In the genomic region with DNA sequence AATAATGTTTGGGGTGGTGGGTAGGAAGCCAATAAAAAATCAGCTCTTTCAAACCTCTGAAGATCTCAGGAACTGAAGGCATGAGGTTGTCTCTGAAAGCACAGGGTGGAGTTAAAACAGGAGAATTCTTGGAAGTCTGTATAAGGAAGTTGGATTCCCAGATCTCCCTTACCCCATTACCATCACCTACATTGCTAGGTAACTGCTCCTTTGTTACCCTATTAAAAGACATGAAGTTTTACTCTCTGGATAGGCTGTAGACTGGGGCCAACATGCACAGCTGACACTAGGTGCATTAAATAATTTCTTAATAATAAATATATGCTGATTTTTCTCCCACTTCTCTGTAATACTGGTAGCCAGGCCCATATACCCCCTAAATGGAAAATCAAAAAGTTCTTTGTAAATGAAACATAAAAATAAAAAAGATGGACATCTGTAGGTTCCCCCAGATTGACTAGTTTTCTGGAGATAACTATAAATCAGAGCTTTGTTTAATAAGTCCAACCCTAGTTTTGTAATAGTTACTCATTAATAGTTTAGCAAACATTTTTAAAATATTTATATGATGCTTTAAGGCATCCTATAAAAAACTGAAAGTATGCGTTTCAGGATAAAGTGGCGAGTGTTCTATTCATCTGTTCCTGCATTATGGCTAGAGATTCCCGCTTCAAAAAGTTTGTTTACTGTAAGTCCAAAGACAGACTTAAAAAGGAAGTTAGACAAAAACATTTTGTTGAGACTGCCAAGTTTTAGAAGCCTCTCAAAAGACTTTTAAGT, we compare ENCODE assay signal across 23 cellular contexts.
"Had no signal": no experiment of that assay in that cellular context is flagged by ENCODE, and none has a peak within 500 bp of the region (broad histone marks: within the 10 kb centered on the region; RNA-seq: fewer than 3 reads in every experiment).

No MANE protein-coding gene starts in this region.

- H3K9me3 ChIP-seq: ascending aorta, body of pancreas, Peyer's patch, SJCRH30, SK-N-SH had no signal

- H3K4me3 ChIP-seq: ascending aorta, body of pancreas, Peyer's patch, SJCRH30 had no signal

- DNase-seq: activated CD4-positive, alpha-beta T cell treated with anti-CD3 and anti-CD28 coated beads for 4 hours; activated CD8-positive, alpha-beta memory T cell treated with anti-CD3 and anti-CD28 coated beads, Interleukin-2, amount 50 U/mL, for 4 hours; activated CD8-positive, alpha-beta T cell treated with anti-CD3 and anti-CD28 coated beads for 36 hours; activated T-cell treated with anti-CD3 and anti-CD28 coated beads, Interleukin-2, amount 50 U/mL, for 72 hours; body of pancreas; central memory CD4-positive, alpha-beta T cell; NCI-H1092; NCI-H1417; NCI-H1930; NCI-H2171; NCI-H226; NCI-H526; NCI-H82; Peyer's patch; Right ventricle myocardium superior; SJCRH30; SK-N-SH; T-helper 1 cell; WERI-Rb-1 had no signal

- H3K27me3 ChIP-seq: ascending aorta, body of pancreas, Peyer's patch, SJCRH30 had no signal

- H3K27ac ChIP-seq: ascending aorta, body of pancreas, KMS-11, Peyer's patch, RWPE1, SJCRH30, WERI-Rb-1 had no signal

- H3K9me2 ChIP-seq: SK-N-SH had no signal

- H3K4me1 ChIP-seq: ascending aorta, body of pancreas, Peyer's patch had no signal

- FAIRE-seq: bronchial epithelial cell had no signal

- H3K9ac ChIP-seq: KMS-11, SK-N-SH had no signal

- H3K36me3 ChIP-seq: ascending aorta, Peyer's patch, WERI-Rb-1 had no signal

- H3K4me2 ChIP-seq: KMS-11, SK-N-SH had no signal

- ATAC-seq: activated CD8-positive, alpha-beta T cell treated with anti-CD3 and anti-CD28 coated beads for 36 hours; activated T-cell treated with anti-CD3 and anti-CD28 coated beads, Interleukin-2, amount 50 U/mL, for 72 hours; body of pancreas had no signal
